In genomic region chr5:145775411-145775810, GRCh38 we compare ENCODE assay signal across 1 cellular context.
TF ChIP-seq lines count a peak whose summit lies in the region.

No MANE protein-coding gene starts in this region.

TF ChIP-seq in A549, 52 proteins besides CTCF, POLR2A, EP300 and RAD21:
- TF ChIP-seq FOSL2 (IDR thresholded peaks at IDR 0.05) (no peak), FOSL2 (CRISPR knock-in tag; IDR thresholded peaks at IDR 0.05) (no peak), TP53 (CRISPR knock-in tag; IDR thresholded peaks at IDR 0.05) (no peak), ZC3H11A (IDR thresholded peaks at IDR 0.05) (no peak), HES2 (IDR thresholded peaks at IDR 0.05) (no peak), JUNB (IDR thresholded peaks at IDR 0.05) (no peak), E2F6 (IDR thresholded peaks at IDR 0.05; ENCODE audit: borderline replicate concordance, low read depth) (no peak), EHF (CRISPR knock-in tag; IDR thresholded peaks at IDR 0.05) (no peak), BCL3 (IDR thresholded peaks at IDR 0.05) (no peak), MYC (IDR thresholded peaks at IDR 0.05; ENCODE audit: borderline replicate concordance, low read length) (no peak), RCOR1 (IDR thresholded peaks at IDR 0.05; ENCODE audit: low read depth, low read length) (no peak), EHMT2 (IDR thresholded peaks at IDR 0.05; ENCODE audit: low read depth) (no peak), KDM1A (IDR thresholded peaks at IDR 0.05; ENCODE audit: low read depth) (no peak), RARB (CRISPR knock-in tag; IDR thresholded peaks at IDR 0.05) (no peak), CEBPB (IDR thresholded peaks at IDR 0.05) (no peak), FOXS1 (CRISPR knock-in tag; IDR thresholded peaks at IDR 0.05) (no peak), PBX3 (IDR thresholded peaks at IDR 0.05) (no peak)
